ENCODE assay signal across 9 cellular contexts in genomic region chr17:77476920-77477805, GRCh38.
A peak's percentile ranks its signal among the peaks of the same experiment; 100 is the strongest.
DNase-seq lines count a peak whose midpoint lies in the region; ATAC-seq, FAIRE-seq and TF ChIP-seq lines count a peak whose summit lies in the region.
"Had no signal": no experiment of that assay in that cellular context is flagged by ENCODE, and none has a peak within 500 bp of the region (broad histone marks: within the 10 kb centered on the region; RNA-seq: fewer than 3 reads in every experiment).

No MANE protein-coding gene starts in this region.

- H3K9me3 ChIP-seq in endothelial cell of umbilical vein (replicated peaks; ENCODE audit: control insufficient read depth, insufficient read depth, low read length) = no peaks in the 10 kb centered on the region

- H3K4me3 Mint-ChIP-seq in T-cell = peak overlapping the region in 2 of 3 donors; percentile 39 to 79
- peak overlapping the region in 5 of 8 donors; percentile 16 to 73 (median 29) for H3K4me3 Mint-ChIP-seq in naive B cell

- H3K4me1 Mint-ChIP-seq in T-cell = peaks cover 75 to 87% (median 85%) of the 10 kb centered on the region in 3 donors
- H3K4me1 Mint-ChIP-seq in naive B cell = peaks cover 55 to 87% (median 78%) of the 10 kb centered on the region in 3 donors

- H3K79me2 ChIP-seq in endothelial cell of umbilical vein (ENCODE audit: control insufficient read depth, insufficient read depth, low read length) = peaks cover 2% of the 10 kb centered on the region

- ATAC-seq in T-cell (replicated peaks in 1 of 4) = no peak
- no peak for ATAC-seq in naive B cell (ENCODE audit: low read depth in 2 of 2)
- ATAC-seq in HG02973 (IDR thresholded peaks at IDR 0.05; ENCODE audit: unreplicated experiment) = no peak

- CTCF ChIA-PET in T-cell (lab: Charles Lee) = interaction anchor here (0.6 to 1.0 kb wide), 3 partner anchors 36 to 629 kb away, joined by 3 to 4 read pairs (median 3); no protein-coding TSS in a partner anchor
- CTCF ChIA-PET in endothelial cell of umbilical vein (lab: Charles Lee) = no interaction called here
- CTCF ChIA-PET in HEK293T (lab: Yijun Ruan, JAX) = interaction anchor here (1.1 kb wide), 1 partner anchor 77 kb away, joined by 5 read pairs; no protein-coding TSS in a partner anchor

- H3K27ac ChIP-seq in endothelial cell of umbilical vein (ENCODE audit: insufficient read depth, low read depth, low read length) = no peak overlapping the region
- H3K27ac ChIP-seq: PC-9 had no signal

- no peaks in the 10 kb centered on the region for H4K20me1 ChIP-seq in endothelial cell of umbilical vein (replicated peaks; ENCODE audit: control insufficient read depth, extremely low read depth, insufficient read depth, low read length)

- H3K4me3 ChIP-seq in endothelial cell of umbilical vein (replicated peaks in 1 of 3; ENCODE audit: insufficient read depth in 1 of 3, low read depth in 1 of 3, low read length in 3 of 3) = no peak overlapping the region
- H3K4me3 ChIP-seq: PC-9 had no signal

- POLR2A ChIA-PET in T-cell (lab: Charles Lee) = no interaction called here
- POLR2A ChIA-PET in endothelial cell of umbilical vein (lab: Charles Lee) = interaction anchor here (0.6 kb wide), 1 partner anchor 22 kb away, joined by 3 read pairs; no protein-coding TSS in a partner anchor
- POLR2A ChIA-PET in HEK293T (lab: Yijun Ruan, JAX) = interaction anchor here (1.3 kb wide), 1 partner anchor 25 kb away, joined by 5 read pairs; no protein-coding TSS in a partner anchor

- no peak overlapping the region for H3K9ac ChIP-seq in endothelial cell of umbilical vein (replicated peaks; ENCODE audit: extremely low read depth, insufficient read depth, low read length)

- TF ChIP-seq CTCF in endothelial cell of umbilical vein (IDR thresholded peaks at IDR 0.05; ENCODE audit: extremely low read depth in 1 of 2, insufficient read depth in 1 of 2, low read depth in 1 of 2, low read length in 2 of 2) = no peak

- no peaks in the 10 kb centered on the region for H3K27me3 ChIP-seq in endothelial cell of umbilical vein (ENCODE audit: control insufficient read depth in 2 of 2, insufficient read depth in 2 of 2, low read length in 2 of 2)

- H3K9me3 Mint-ChIP-seq in T-cell (no peaks in the 10 kb centered on the region), naive B cell (no peaks in the 10 kb centered on the region)

- intact Hi-C loops in endothelial cell of umbilical vein (cut with micrococcal nuclease) = no loop called here

- H2AFZ ChIP-seq in endothelial cell of umbilical vein (ENCODE audit: low read depth, low read length) = no peak overlapping the region
- H2AFZ ChIP-seq: PC-9 had no signal

- no peaks in the 10 kb centered on the region for H3K9me1 ChIP-seq in endothelial cell of umbilical vein (replicated peaks; ENCODE audit: control insufficient read depth, extremely low read depth, insufficient read depth, low read length)

- H3K36me3 Mint-ChIP-seq in T-cell (peaks cover 35% of the 10 kb centered on the region), naive B cell (no peaks in the 10 kb centered on the region)

- no peak overlapping the region for H3K4me2 ChIP-seq in endothelial cell of umbilical vein (ENCODE audit: insufficient read depth, low read length)
- H3K4me2 ChIP-seq: PC-9 had no signal

- no peak for TF ChIP-seq POLR2A in endothelial cell of umbilical vein (IDR thresholded peaks at IDR 0.05; ENCODE audit: low read depth, low read length)

- peak; percentile 42 for FAIRE-seq in endothelial cell of umbilical vein (lab: Jason Lieb, UNC)

- H3K36me3 ChIP-seq in endothelial cell of umbilical vein (ENCODE audit: control insufficient read depth in 2 of 2, extremely low read depth in 1 of 2, insufficient read depth in 2 of 2, low read length in 2 of 2) = peaks cover 0 to 1% of the 10 kb centered on the region in 2 experiments

- H3K27me3 Mint-ChIP-seq in T-cell (no peaks in the 10 kb centered on the region), naive B cell (no peaks in the 10 kb centered on the region)

- peak; percentile 54 for DNase-seq in GOT3 (lab: John Stamatoyannopoulos, UW)
- peak in 1 of 34 experiments; percentile 19 for DNase-seq in T-cell
- peak; percentile 30 for DNase-seq in endothelial cell of umbilical vein (ENCODE audit: low read depth, low spot score)
- no peak for DNase-seq in naive B cell
- DNase-seq in activated CD8-positive, alpha-beta memory T cell treated with anti-CD3 and anti-CD28 coated beads, Interleukin-2, amount 50 U/mL, for 4 hours = no peak
- DNase-seq in HEK293T (ENCODE audit: extremely low spot score) = no peak
- no peak for DNase-seq in NCI-H748 (lab: John Stamatoyannopoulos, UW; ENCODE audit: unreplicated experiment)

- BruUV-seq in endothelial cell of umbilical vein (replicated peaks; lab: Mats Ljungman, UMichigan) = no TSS peak

- H3K27ac Mint-ChIP-seq in T-cell (peak overlapping the region; percentile 91 to 96), naive B cell (peak overlapping the region in 5 of 6 donors; percentile 12 to 99 (median 71))

- H3K4me1 ChIP-seq in endothelial cell of umbilical vein (ENCODE audit: control insufficient read depth, extremely low read depth, insufficient read depth, low read length) = peaks cover 9% of the 10 kb centered on the region

- dilution Hi-C loops in endothelial cell of umbilical vein (cut with MboI; ENCODE audit: extremely low pct_ligation_motif_present, low sequenced_read_pairs) = no loop called here

TF ChIP-seq in endothelial cell of umbilical vein, 7 proteins besides CTCF, POLR2A, EP300 and RAD21:
- TF ChIP-seq JUN (IDR thresholded peaks at IDR 0.05; ENCODE audit: borderline replicate concordance, insufficient read depth, insufficient read length, low read depth) (no peak), MYC (IDR thresholded peaks at IDR 0.05; ENCODE audit: low read depth, low read length) (no peak), POLR2AphosphoS5 (IDR thresholded peaks at IDR 0.05; ENCODE audit: insufficient read depth, low read depth, low read length) (no peak), EZH2 (IDR thresholded peaks at IDR 0.05; ENCODE audit: borderline replicate concordance, low read depth, low read length, severe bottlenecking) (no peak), GATA2 (IDR thresholded peaks at IDR 0.05; ENCODE audit: insufficient read depth, insufficient read length, low read depth, low read length) (no peak), MAX (IDR thresholded peaks at IDR 0.05; ENCODE audit: insufficient read depth, insufficient read length) (no peak), FOS (IDR thresholded peaks at IDR 0.05; ENCODE audit: borderline replicate concordance, insufficient read depth, low read length) (no peak)

TF ChIP-seq in HEK293T, 16 proteins besides CTCF, POLR2A, EP300 and RAD21:
- TF ChIP-seq ARNT (IDR thresholded peaks at IDR 0.05) (no peak), LEF1 (IDR thresholded peaks at IDR 0.05; ENCODE audit: borderline replicate concordance) (no peak), SP1 (IDR thresholded peaks at IDR 0.05) (no peak), BHLHE40 (IDR thresholded peaks at IDR 0.05; ENCODE audit: borderline replicate concordance) (no peak), PKNOX1 (IDR thresholded peaks at IDR 0.05) (no peak), ZNF384 (IDR thresholded peaks at IDR 0.05) (no peak), FOXM1 (IDR thresholded peaks at IDR 0.05; ENCODE audit: borderline replicate concordance) (no peak), NFRKB (IDR thresholded peaks at IDR 0.05) (no peak), CTBP1 (IDR thresholded peaks at IDR 0.05; ENCODE audit: borderline replicate concordance) (no peak), L3MBTL2 (conservative IDR thresholded peaks at IDR 0.05) (no peak), HDGF (IDR thresholded peaks at IDR 0.05; ENCODE audit: borderline replicate concordance) (no peak), TARDBP (IDR thresholded peaks at IDR 0.05) (no peak), FOXA1 (IDR thresholded peaks at IDR 0.05) (no peak), ELF4 (IDR thresholded peaks at IDR 0.05) (no peak), SUZ12 (IDR thresholded peaks at IDR 0.05) (no peak), FOXK2 (IDR thresholded peaks at IDR 0.05) (no peak)

Comparison
In these comparisons a context has a peak if more than half of its experiments do, and no peak if none do; other contexts are left out.
1. DNase-seq: peak in GOT3 (single experiment) and endothelial cell of umbilical vein (single experiment); none in naive B cell (single experiment), activated CD8-positive, alpha-beta memory T cell treated with anti-CD3 and anti-CD28 coated beads, Interleukin-2, amount 50 U/mL, for 4 hours (single experiment), HEK293T (single experiment) and NCI-H748 (single experiment).
2. POLR2A ChIA-PET loops: an anchor here in endothelial cell of umbilical vein (0.6 kb wide) and HEK293T (1.3 kb wide); none called in T-cell.